Comparison of ENCODE assay signal across 1 cellular context in the genomic region with DNA sequence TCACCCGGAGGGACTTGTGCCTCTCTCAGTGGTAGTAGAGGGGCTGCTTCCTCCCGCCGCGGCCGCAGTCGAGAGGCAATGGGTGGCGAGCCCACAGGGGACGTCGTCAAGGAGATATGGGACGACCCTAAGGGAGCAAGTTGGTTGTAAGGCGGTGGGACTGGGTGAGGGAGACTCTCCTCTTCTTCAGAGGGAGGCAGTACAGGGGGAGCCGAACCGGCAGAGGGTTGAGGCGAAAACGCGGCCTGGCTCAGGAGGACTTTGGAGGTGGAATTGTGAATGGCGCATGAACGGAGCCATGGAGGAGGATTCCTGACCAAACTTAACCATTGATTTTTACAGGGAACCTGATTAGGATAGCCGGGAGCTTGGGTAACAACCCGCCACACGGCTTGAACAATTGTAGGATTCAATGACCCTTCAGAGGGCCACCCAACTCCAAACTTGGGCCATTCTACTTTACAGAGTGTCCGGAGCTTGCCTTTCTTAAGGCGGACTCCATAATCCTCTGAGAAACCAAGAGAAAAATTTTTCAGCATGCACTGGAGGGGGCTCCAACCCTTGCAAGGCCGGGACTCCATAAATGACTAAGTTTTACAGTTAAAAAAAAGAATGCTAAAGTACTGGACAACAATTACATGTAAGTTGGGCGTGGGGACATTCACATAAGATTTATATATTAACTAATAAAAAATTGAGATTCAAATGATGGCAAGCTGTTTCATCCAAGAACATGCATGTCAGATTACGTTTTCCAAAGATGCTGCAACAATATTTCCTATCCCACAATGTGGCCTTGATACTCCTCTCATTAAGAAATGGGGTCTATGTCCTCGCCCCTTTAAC.
A peak's percentile ranks its signal among the peaks of the same experiment; 100 is the strongest.
TF ChIP-seq lines count a peak whose summit lies in the region.

No MANE protein-coding gene starts in this region.

TF ChIP-seq in H1, 55 proteins besides CTCF, POLR2A, EP300 and RAD21 (continued from another document):
- TF ChIP-seq TCF12 (IDR thresholded peaks at IDR 0.05; ENCODE audit: low read depth, low read length) (no peak), CEBPB (IDR thresholded peaks at IDR 0.05; ENCODE audit: low read depth, low read length) (no peak), CBX8 (IDR thresholded peaks at IDR 0.05; ENCODE audit: borderline replicate concordance, low read depth, low read length) (no peak), CHD2 (IDR thresholded peaks at IDR 0.05; ENCODE audit: low read length) (no peak), BRCA1 (IDR thresholded peaks at IDR 0.05; ENCODE audit: low read depth, low read length) (no peak), CHD1 (IDR thresholded peaks at IDR 0.05; ENCODE audit: low read depth, low read length) (no peak), SP4 (IDR thresholded peaks at IDR 0.05; ENCODE audit: low read length) (no peak), TEAD4 (IDR thresholded peaks at IDR 0.05; ENCODE audit: low read depth, low read length) (0 out of 2 replicates have a peak, but pooled peaks have one; percentile 24), KDM5A (IDR thresholded peaks at IDR 0.05; ENCODE audit: low read length) (no peak), POU5F1 (IDR thresholded peaks at IDR 0.05; ENCODE audit: low read depth, low read length) (no peak), EGR1 (IDR thresholded peaks at IDR 0.05; ENCODE audit: borderline replicate concordance, low read depth, low read length) (peak; percentile 73), SIRT6 (IDR thresholded peaks at IDR 0.05; ENCODE audit: low read length) (no peak), CBX5 (IDR thresholded peaks at IDR 0.05; ENCODE audit: low read depth, low read length) (no peak), BCL11A (IDR thresholded peaks at IDR 0.05; ENCODE audit: low read depth in 2 of 2, low read length in 2 of 2) (no peak), GTF2F1 (IDR thresholded peaks at IDR 0.05; ENCODE audit: borderline replicate concordance, low read depth, low read length) (no peak), KDM1A (IDR thresholded peaks at IDR 0.05; ENCODE audit: borderline replicate concordance, low read length) (no peak)
- TF ChIP-seq, protein P1, sequence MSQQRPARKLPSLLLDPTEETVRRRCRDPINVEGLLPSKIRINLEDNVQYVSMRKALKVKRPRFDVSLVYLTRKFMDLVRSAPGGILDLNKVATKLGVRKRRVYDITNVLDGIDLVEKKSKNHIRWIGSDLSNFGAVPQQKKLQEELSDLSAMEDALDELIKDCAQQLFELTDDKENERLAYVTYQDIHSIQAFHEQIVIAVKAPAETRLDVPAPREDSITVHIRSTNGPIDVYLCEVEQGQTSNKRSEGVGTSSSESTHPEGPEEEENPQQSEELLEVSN (IDR thresholded peaks at IDR 0.05): no peak
